19 cellular contexts compared by ENCODE assay signal in the genomic region with DNA sequence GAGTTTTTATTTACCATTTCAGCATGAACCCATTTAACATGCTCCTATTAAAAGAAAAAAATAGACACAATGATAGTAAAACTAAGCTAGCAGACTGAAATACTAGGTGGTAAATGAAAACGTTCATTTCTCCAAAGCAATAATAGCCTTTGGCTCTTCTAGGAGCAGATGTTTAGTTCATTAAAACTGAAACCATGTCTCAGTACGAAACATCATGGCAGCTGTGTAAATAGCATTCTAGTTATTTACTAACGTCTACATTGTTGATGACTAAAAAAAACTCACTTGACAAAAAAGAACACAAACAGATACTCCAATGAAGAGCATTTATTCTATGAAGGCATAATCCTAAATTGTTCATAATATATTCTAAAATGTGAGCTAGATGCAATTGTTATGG. TPM values are rescaled to one million over a fixed set of nuclear protein-coding genes. Genes with fewer than 3 reads are reported as not detected.
A peak's percentile ranks its signal among the peaks of the same experiment; 100 is the strongest.
DNase-seq lines count a peak whose midpoint lies in the region; ATAC-seq lines count a peak whose summit lies in the region.
"Had no signal": no experiment of that assay in that cellular context is flagged by ENCODE, and none has a peak within 500 bp of the region (broad histone marks: within the 10 kb centered on the region; RNA-seq: fewer than 3 reads in every experiment).

No MANE protein-coding gene starts in this region.

- no peak overlapping the region for H3K27ac Mint-ChIP-seq in activated CD8-positive, alpha-beta memory T cell treated with anti-CD3 and anti-CD28 coated beads, Interleukin-2, amount 10 ng/mL, durations not matched to agents 7 days and 5 days
- H3K27ac Mint-ChIP-seq: activated CD4-positive, alpha-beta T cell treated with anti-CD3 and anti-CD28 coated beads for 36 hours; activated naive CD4-positive, alpha-beta T cell treated with anti-CD3 and anti-CD28 coated beads, Interleukin-2, amount 50 U/mL, for 72 hours; activated T-helper 1 cell treated with anti-CD3 and anti-CD28 coated beads, Interleukin-12 subunit alpha, Interleukin-12 subunit beta, Interleukin-2, Interleukin-4 antibody, amounts not matched to agents 30 ng/mL and 10 ng/mL and 1 ng/mL, durations not matched to agents 14 hours and 24 hours and 36 hours had no signal

- ATAC-seq in HG03439 (IDR thresholded peaks at IDR 0.05; ENCODE audit: unreplicated experiment), result peak; percentile 63
- ATAC-seq in activated CD8-positive, alpha-beta memory T cell treated with anti-CD3 and anti-CD28 coated beads, Interleukin-2, amount 10 ng/mL, durations not matched to agents 7 days and 5 days, result no peak
- ATAC-seq: activated CD4-positive, alpha-beta T cell treated with anti-CD3 and anti-CD28 coated beads for 36 hours; activated naive CD4-positive, alpha-beta T cell treated with anti-CD3 and anti-CD28 coated beads, Interleukin-2, amount 50 U/mL, for 72 hours; stimulated activated naive CD8-positive, alpha-beta T cell treated with anti-CD3 and anti-CD28 coated beads, Interleukin-15, Interleukin-2, amounts not matched to agents 100 U/mL and 50 U/mL, for 24 hours had no signal

- H3K36me3 Mint-ChIP-seq in activated CD8-positive, alpha-beta memory T cell treated with anti-CD3 and anti-CD28 coated beads, Interleukin-2, amount 10 ng/mL, durations not matched to agents 7 days and 5 days, result peaks cover 18% of the 10 kb centered on the region

- CTCF ChIA-PET in activated CD8-positive, alpha-beta memory T cell treated with anti-CD3 and anti-CD28 coated beads, Interleukin-2, amount 10 ng/mL, durations not matched to agents 7 days and 5 days (lab: Charles Lee), result interaction anchor here (0.8 kb wide), 1 partner anchor 16 kb away, joined by 3 read pairs; no protein-coding TSS in a partner anchor

- no peaks in the 10 kb centered on the region for H3K9me3 Mint-ChIP-seq in activated CD8-positive, alpha-beta memory T cell treated with anti-CD3 and anti-CD28 coated beads, Interleukin-2, amount 10 ng/mL, durations not matched to agents 7 days and 5 days (ENCODE audit: low read depth)
- H3K9me3 Mint-ChIP-seq: activated naive CD4-positive, alpha-beta T cell treated with anti-CD3 and anti-CD28 coated beads, Interleukin-2, amount 50 U/mL, for 72 hours; activated T-helper 1 cell treated with anti-CD3 and anti-CD28 coated beads, Interleukin-12 subunit alpha, Interleukin-12 subunit beta, Interleukin-2, Interleukin-4 antibody, amounts not matched to agents 30 ng/mL and 10 ng/mL and 1 ng/mL, durations not matched to agents 14 hours and 24 hours and 36 hours; CD8-positive, alpha-beta memory T cell; central memory CD8-positive, alpha-beta T cell; immature natural killer cell had no signal

- DNase-seq in NCI-H1694 treated with DMSO at 0.1 percent for 48 hours (lab: John Stamatoyannopoulos, UW), result peak; percentile 36
- DNase-seq in NCI-H345 treated with DMSO at 0.1 percent for 48 hours (lab: John Stamatoyannopoulos, UW; ENCODE audit: unreplicated experiment), result peak; percentile 87
- DNase-seq in NCI-H82 treated with DMSO at 0.1 percent for 48 hours (lab: John Stamatoyannopoulos, UW; ENCODE audit: unreplicated experiment), result no peak
- no peak for DNase-seq in H4 (ENCODE audit: low spot score)
- no peak for DNase-seq in activated T-cell treated with anti-CD3 and anti-CD28 coated beads, Interleukin-2, amount 50 U/mL, for 48 hours
- DNase-seq in activated CD8-positive, alpha-beta memory T cell treated with anti-CD3 and anti-CD28 coated beads, Interleukin-2, amount 10 ng/mL, durations not matched to agents 7 days and 5 days, result no peak
- DNase-seq: activated CD4-positive, alpha-beta T cell treated with anti-CD3 and anti-CD28 coated beads for 36 hours; CD8-positive, alpha-beta memory T cell; dorsolateral prefrontal cortex; HCEC 1CT; immature natural killer cell; NCI-H446 treated with DMSO at 0.1 percent for 48 hours; stimulated activated naive CD8-positive, alpha-beta T cell treated with anti-CD3 and anti-CD28 coated beads, Interleukin-15, Interleukin-2, amounts not matched to agents 100 U/mL and 50 U/mL, for 24 hours; thyroid gland had no signal

- no peaks in the 10 kb centered on the region for H3K27me3 Mint-ChIP-seq in activated CD8-positive, alpha-beta memory T cell treated with anti-CD3 and anti-CD28 coated beads, Interleukin-2, amount 10 ng/mL, durations not matched to agents 7 days and 5 days
- H3K27me3 Mint-ChIP-seq: activated CD4-positive, alpha-beta T cell treated with anti-CD3 and anti-CD28 coated beads for 36 hours; CD8-positive, alpha-beta memory T cell; central memory CD8-positive, alpha-beta T cell had no signal

- H3K4me1 Mint-ChIP-seq in activated CD8-positive, alpha-beta memory T cell treated with anti-CD3 and anti-CD28 coated beads, Interleukin-2, amount 10 ng/mL, durations not matched to agents 7 days and 5 days, result peaks cover 1% of the 10 kb centered on the region
- H3K4me1 Mint-ChIP-seq: activated CD4-positive, alpha-beta T cell treated with anti-CD3 and anti-CD28 coated beads for 36 hours had no signal

- H3K4me3 Mint-ChIP-seq in activated CD8-positive, alpha-beta memory T cell treated with anti-CD3 and anti-CD28 coated beads, Interleukin-2, amount 10 ng/mL, durations not matched to agents 7 days and 5 days, result no peak overlapping the region
- H3K4me3 Mint-ChIP-seq: activated CD4-positive, alpha-beta T cell treated with anti-CD3 and anti-CD28 coated beads for 36 hours; activated T-helper 1 cell treated with anti-CD3 and anti-CD28 coated beads, Interleukin-12 subunit alpha, Interleukin-12 subunit beta, Interleukin-2, Interleukin-4 antibody, amounts not matched to agents 30 ng/mL and 10 ng/mL and 1 ng/mL, durations not matched to agents 14 hours and 24 hours and 36 hours; CD8-positive, alpha-beta memory T cell; central memory CD8-positive, alpha-beta T cell; immature natural killer cell had no signal

RNA-seq across cellular contexts. Expression of a gene that starts 17.9 kb away (rescaled TPM):
- 48.2 and 67.6 TPM in 2 replicates for total RNA-seq in H4 (2014; rRNA removed; shearing (Covaris generic))
- total RNA-seq in activated CD8-positive, alpha-beta memory T cell treated with anti-CD3 and anti-CD28 coated beads, Interleukin-2, amount 10 ng/mL, durations not matched to agents 7 days and 5 days, result 10 to 100 TPM; 87.6 to 91.5 TPM

RNA-seq across cellular contexts. Expression of a gene that starts 18.1 kb away (rescaled TPM):
- 34.4 and 48.4 TPM in 2 replicates for total RNA-seq in H4 (2014; rRNA removed; shearing (Covaris generic))
- 10 to 100 TPM; 35.1 to 36.8 TPM for total RNA-seq in activated CD8-positive, alpha-beta memory T cell treated with anti-CD3 and anti-CD28 coated beads, Interleukin-2, amount 10 ng/mL, durations not matched to agents 7 days and 5 days

RNA-seq across cellular contexts. Expression of a gene that starts 42.6 kb away (rescaled TPM):
- total RNA-seq in H4 (2014; rRNA removed; shearing (Covaris generic)), result 0.21 and 1.3 TPM in 2 replicates
- under 1 TPM; 0.40 to 0.64 TPM for total RNA-seq in activated CD8-positive, alpha-beta memory T cell treated with anti-CD3 and anti-CD28 coated beads, Interleukin-2, amount 10 ng/mL, durations not matched to agents 7 days and 5 days
- total RNA-seq: ascending aorta had no signal

RNA-seq across cellular contexts. Expression of a gene that starts 46.1 kb away (rescaled TPM):
- 2.6 and 4.7 TPM in 2 replicates for total RNA-seq in H4 (2014; rRNA removed; shearing (Covaris generic))
- 10 to 100 TPM; 19.4 to 25.8 TPM for total RNA-seq in activated CD8-positive, alpha-beta memory T cell treated with anti-CD3 and anti-CD28 coated beads, Interleukin-2, amount 10 ng/mL, durations not matched to agents 7 days and 5 days

Comparison
In these comparisons a context has a peak if more than half of its experiments do, and no peak if none do; other contexts are left out.
1. DNase-seq: peak in NCI-H1694 treated with DMSO at 0.1 percent for 48 hours (single experiment) and NCI-H345 treated with DMSO at 0.1 percent for 48 hours (single experiment); none in NCI-H82 treated with DMSO at 0.1 percent for 48 hours (single experiment), H4 (single experiment), activated T-cell treated with anti-CD3 and anti-CD28 coated beads, Interleukin-2, amount 50 U/mL, for 48 hours (0 of 2) and activated CD8-positive, alpha-beta memory T cell treated with anti-CD3 and anti-CD28 coated beads, Interleukin-2, amount 10 ng/mL, durations not matched to agents 7 days and 5 days (single experiment).